ENCODE assay signal across 9 cellular contexts in genomic region chr16:57799619-57800212, GRCh38. TPM values are rescaled to one million over a fixed set of nuclear protein-coding genes. Genes with fewer than 3 reads are reported as not detected.
DNase-seq lines count a peak whose midpoint lies in the region; ATAC-seq and TF ChIP-seq lines count a peak whose summit lies in the region.
"Had no signal": no experiment of that assay in that cellular context is flagged by ENCODE, and none has a peak within 500 bp of the region (broad histone marks: within the 10 kb centered on the region; RNA-seq: fewer than 3 reads in every experiment).

No MANE protein-coding gene starts in this region.

- no peaks in the 10 kb centered on the region for H3K36me3 ChIP-seq in DND-41 (ENCODE audit: insufficient read depth, low read length)
- H3K36me3 ChIP-seq in mucosa of descending colon (ENCODE audit: low read depth): no peaks in the 10 kb centered on the region

- H3K9me3 ChIP-seq in DND-41 (ENCODE audit: insufficient read depth, low read length, severe bottlenecking): no peaks in the 10 kb centered on the region
- no peaks in the 10 kb centered on the region for H3K9me3 ChIP-seq in mucosa of descending colon

- intact Hi-C loops in mucosa of descending colon (cut with DNase I, micrococcal nuclease): loop anchor here in 1 of 2 donors (10.0 kb wide), 1 partner anchor 65 kb away; no protein-coding TSS in a partner anchor

- no peaks in the 10 kb centered on the region for H4K20me1 ChIP-seq in DND-41 (ENCODE audit: insufficient read depth, low read length)

- no peak overlapping the region for H3K27ac ChIP-seq in DND-41 (ENCODE audit: low read length)

- ATAC-seq in DND-41 (ENCODE audit: insufficient read depth, low read depth): peak; percentile 68
- ATAC-seq in mucosa of descending colon: no peak
- no peak for ATAC-seq in GM19452 (IDR thresholded peaks at IDR 0.05; ENCODE audit: unreplicated experiment)
- ATAC-seq in GM21576 (IDR thresholded peaks at IDR 0.05; ENCODE audit: unreplicated experiment): no peak

- no peaks in the 10 kb centered on the region for H3K27me3 ChIP-seq in DND-41 (ENCODE audit: insufficient read depth, low read length, poor library complexity)

- no peak overlapping the region for H3K9ac ChIP-seq in DND-41 (ENCODE audit: low read depth, low read length)

- H3K4me2 ChIP-seq in DND-41 (ENCODE audit: insufficient read depth, low read length): no peak overlapping the region

- peaks cover 16% of the 10 kb centered on the region for H3K4me1 ChIP-seq in DND-41 (ENCODE audit: insufficient read depth, low read length)
- H3K4me1 ChIP-seq in mucosa of descending colon (ENCODE audit: low read depth): peaks cover 38% of the 10 kb centered on the region

- H3K79me2 ChIP-seq in DND-41 (ENCODE audit: insufficient read depth, low read length): no peaks in the 10 kb centered on the region

- TF ChIP-seq CTCF in DND-41 (IDR thresholded peaks at IDR 0.05; ENCODE audit: borderline replicate concordance, extremely low read depth, low read length, poor library complexity, severe bottlenecking) (no peak), astrocyte of the cerebellum (IDR thresholded peaks at IDR 0.05; ENCODE audit: low read depth, low read length, missing control alignments) (no peak), mucosa of descending colon (IDR thresholded peaks at IDR 0.05) (no peak)

- DNase-seq in Ammon's horn (ENCODE audit: low spot score) (peak; percentile 23), DND-41 (peak; percentile 55), astrocyte of the cerebellum (ENCODE audit: low read depth) (no peak), mucosa of descending colon (peak in 2 of 3 donors; percentile 21 to 24), NCI-H1436 (lab: John Stamatoyannopoulos, UW) (no peak), NCI-H2171 (lab: John Stamatoyannopoulos, UW) (no peak)
- DNase-seq: naive B cell had no signal

- H2AFZ ChIP-seq in DND-41 (ENCODE audit: low read depth, low read length): no peak overlapping the region

- in situ Hi-C loops in astrocyte of the cerebellum (cut with HindIII; ENCODE audit: low sequenced_read_pairs): loop anchor here (5.0 to 25.0 kb wide), 3 partner anchors 48 to 188 kb away; a partner anchor contains a TSS

- no peak overlapping the region for H3K4me3 ChIP-seq in DND-41 (ENCODE audit: low read depth in 1 of 2, low read length in 2 of 2)
- peak overlapping the region; percentile 68 for H3K4me3 ChIP-seq in astrocyte of the cerebellum (ENCODE audit: low read depth, low read length)
- no peak overlapping the region for H3K4me3 ChIP-seq in mucosa of descending colon

RNA-seq across cellular contexts. Expression of gene KIFC3, which starts 2.6 kb away (rescaled TPM):
- 10 to 100 TPM in 1 of 3 donors, 1 to 10 TPM in 2; 3.7 to 17.2 (median 8.3) TPM for total RNA-seq in mucosa of descending colon

Comparison
In these comparisons a context has a peak if more than half of its experiments do, and no peak if none do; other contexts are left out.
1. DNase-seq: peak in Ammon's horn (single experiment), DND-41 (single experiment) and mucosa of descending colon (2 of 3); none in astrocyte of the cerebellum (single experiment), NCI-H1436 (single experiment) and NCI-H2171 (single experiment).